1 cellular context compared by ENCODE assay signal in the genomic region with DNA sequence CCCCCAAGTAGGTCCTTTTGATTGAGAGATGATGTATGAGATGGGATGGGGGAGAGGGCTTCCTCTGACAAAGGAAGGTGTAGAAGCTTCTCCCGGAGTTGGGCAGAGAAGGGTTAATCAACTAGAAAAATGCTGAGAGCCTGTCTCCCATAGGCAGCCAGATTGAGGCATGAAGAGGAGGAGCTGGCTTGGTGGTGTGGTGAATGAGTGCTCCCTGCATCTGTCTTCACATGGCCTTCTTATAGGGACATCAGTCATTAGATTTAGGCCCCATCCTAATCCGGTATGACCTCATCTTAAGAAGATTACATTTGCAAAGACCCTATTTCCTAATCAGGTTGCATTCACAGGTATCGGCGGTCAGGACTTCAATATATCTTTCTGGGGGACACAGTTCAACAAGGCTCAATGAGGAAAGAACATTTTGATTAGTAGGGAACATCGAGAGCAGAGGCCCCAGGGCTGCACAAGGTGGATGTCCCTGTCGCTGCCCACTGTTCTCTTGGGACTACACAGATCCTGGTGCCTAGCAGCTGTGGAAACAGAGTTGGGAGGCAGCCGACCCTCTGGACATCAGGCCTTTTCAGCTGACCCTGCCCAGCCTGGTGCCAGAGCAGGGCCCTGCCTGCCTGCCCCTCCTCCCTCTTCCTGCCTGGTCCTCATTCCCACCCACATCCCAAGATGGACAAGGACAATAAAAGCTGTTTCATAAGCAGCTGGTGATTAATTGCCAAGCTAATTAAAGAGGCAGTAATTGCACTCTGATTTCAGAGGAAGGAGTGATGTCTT.
TF ChIP-seq lines count a peak whose summit lies in the region.

No MANE protein-coding gene starts in this region.

TF ChIP-seq in H1, 55 proteins besides CTCF, POLR2A, EP300 and RAD21 (continued from another document):
- TF ChIP-seq, protein P1, sequence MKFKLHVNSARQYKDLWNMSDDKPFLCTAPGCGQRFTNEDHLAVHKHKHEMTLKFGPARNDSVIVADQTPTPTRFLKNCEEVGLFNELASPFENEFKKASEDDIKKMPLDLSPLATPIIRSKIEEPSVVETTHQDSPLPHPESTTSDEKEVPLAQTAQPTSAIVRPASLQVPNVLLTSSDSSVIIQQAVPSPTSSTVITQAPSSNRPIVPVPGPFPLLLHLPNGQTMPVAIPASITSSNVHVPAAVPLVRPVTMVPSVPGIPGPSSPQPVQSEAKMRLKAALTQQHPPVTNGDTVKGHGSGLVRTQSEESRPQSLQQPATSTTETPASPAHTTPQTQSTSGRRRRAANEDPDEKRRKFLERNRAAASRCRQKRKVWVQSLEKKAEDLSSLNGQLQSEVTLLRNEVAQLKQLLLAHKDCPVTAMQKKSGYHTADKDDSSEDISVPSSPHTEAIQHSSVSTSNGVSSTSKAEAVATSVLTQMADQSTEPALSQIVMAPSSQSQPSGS (IDR thresholded peaks at IDR 0.05; ENCODE audit: low read length) = no peak
- TF ChIP-seq HDAC2 (IDR thresholded peaks at IDR 0.05; ENCODE audit: borderline replicate concordance in 1 of 2, low read depth in 2 of 2, low read length in 2 of 2) (no peak), HDAC6 (IDR thresholded peaks at IDR 0.05; ENCODE audit: low read depth, low read length) (no peak), SIRT6 (IDR thresholded peaks at IDR 0.05; ENCODE audit: low read length) (no peak)
